ENCODE assay signal across 15 cellular contexts in the genomic region with DNA sequence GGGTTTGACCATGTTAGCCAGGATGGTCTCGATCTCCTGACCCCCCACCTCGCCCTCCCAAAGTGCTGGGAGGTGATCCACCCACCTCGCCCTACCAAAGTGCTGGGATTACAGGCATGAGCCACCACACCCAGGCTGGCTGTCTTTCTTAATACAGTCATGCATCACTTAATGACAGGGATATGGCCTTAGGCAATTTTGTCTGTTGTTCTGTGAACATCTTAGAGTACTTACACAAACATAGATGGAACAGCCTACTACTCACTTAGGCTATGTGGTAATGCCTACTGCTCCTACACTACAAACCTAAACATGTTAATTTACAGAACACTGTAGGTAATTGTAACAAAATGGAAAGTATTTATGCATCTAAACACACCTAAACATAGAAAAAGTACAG.
"Had no signal": no experiment of that assay in that cellular context is flagged by ENCODE, and none has a peak within 500 bp of the region (broad histone marks: within the 10 kb centered on the region; RNA-seq: fewer than 3 reads in every experiment).

No MANE protein-coding gene starts in this region.

- H3K36me3 ChIP-seq: brain microvascular endothelial cell, esophagus muscularis mucosa, gastroesophageal sphincter, heart right ventricle, lower lobe of right lung, sigmoid colon had no signal

- H3K27ac ChIP-seq: brain microvascular endothelial cell, esophagus muscularis mucosa, gastroesophageal sphincter, heart right ventricle, lower lobe of right lung, sigmoid colon had no signal

- ATAC-seq: gastroesophageal sphincter, heart right ventricle, left colon, lower lobe of right lung had no signal

- H3K27me3 ChIP-seq: brain microvascular endothelial cell, esophagus muscularis mucosa, gastroesophageal sphincter, heart right ventricle, sigmoid colon had no signal

- DNase-seq: activated CD4-positive, alpha-beta T cell treated with anti-CD3 and anti-CD28 coated beads, Interleukin-2, amount 50 U/mL, for 4 hours; activated CD4-positive, CD25-positive, alpha-beta regulatory T cell treated with anti-CD3 and anti-CD28 coated beads, Interleukin-2, amount 50 U/mL, for 72 hours; activated naive CD4-positive, alpha-beta T cell treated with Interleukin-2 at 50 U/mL for 16 hours; activated T-cell treated with anti-CD3 and anti-CD28 coated beads for 4 hours; anterior cingulate cortex; brain microvascular endothelial cell; heart right ventricle; left colon; lower lobe of right lung; midbrain; sigmoid colon; stimulated activated CD4-positive, alpha-beta T cell treated with anti-CD3 and anti-CD28 coated beads, Interleukin-1b, Interleukin-23, amount 100 ng/mL, for 48 hours had no signal

- H3K4me1 Mint-ChIP-seq: neural crest cell had no signal

- H3K4me3 ChIP-seq: esophagus muscularis mucosa, gastroesophageal sphincter, heart right ventricle, lower lobe of right lung, sigmoid colon had no signal

- H3K4me3 Mint-ChIP-seq: neural crest cell had no signal

- H3K4me1 ChIP-seq: esophagus muscularis mucosa, gastroesophageal sphincter, heart right ventricle, lower lobe of right lung had no signal

- H3K9me3 ChIP-seq: lower lobe of right lung had no signal
